2 cellular contexts compared by ENCODE assay signal in genomic region chr7:1888425-1888824, GRCh38.
TF ChIP-seq lines count a peak whose summit lies in the region.

No MANE protein-coding gene starts in this region.

TF ChIP-seq in HepG2, 621 proteins besides CTCF, POLR2A, EP300 and RAD21 (continued from another document):
- TF ChIP-seq E2F1 (CRISPR knock-in tag; IDR thresholded peaks at IDR 0.05) (no peak), MNT (IDR thresholded peaks at IDR 0.05) (peak; percentile 93), ZNF691 (CRISPR knock-in tag; IDR thresholded peaks at IDR 0.05; ENCODE audit: borderline replicate concordance, low read depth) (no peak), KLF16 (CRISPR knock-in tag; IDR thresholded peaks at IDR 0.05) (no peak), CSRNP2 (CRISPR knock-in tag; conservative IDR thresholded peaks at IDR 0.05; ENCODE audit: low read depth) (no peak), ZNF800 (CRISPR knock-in tag; IDR thresholded peaks at IDR 0.05) (no peak)

TF ChIP-seq in endothelial cell of umbilical vein, 7 proteins besides CTCF, POLR2A, EP300 and RAD21 (continued from another document):
- peak; percentile 5 for TF ChIP-seq MAX (IDR thresholded peaks at IDR 0.05; ENCODE audit: insufficient read depth, insufficient read length)
